Comparison of ENCODE assay signal across 8 cellular contexts in genomic region chrX:55490121-55490520, GRCh38.
DNase-seq lines count a peak whose midpoint lies in the region; ATAC-seq lines count a peak whose summit lies in the region.

No MANE protein-coding gene starts in this region.

- no peaks in the 10 kb centered on the region for H3K36me3 ChIP-seq in subcutaneous abdominal adipose tissue (ENCODE audit: control insufficient read depth in 5 of 5, insufficient read depth in 5 of 5, low read length in 5 of 5)

- H3K9me3 Mint-ChIP-seq in T-helper 1 cell treated with Interleukin-12 subunit alpha and Interleukin-12 subunit beta and Interleukin-4 antibody, amounts not matched to agents 30 μg/mL and 1 μg/mL, for 36 hours, result no peaks in the 10 kb centered on the region
- H3K9me3 Mint-ChIP-seq in activated naive CD8-positive, alpha-beta T cell treated with anti-CD3 and anti-CD28 coated beads, Interleukin-2, amount 50 U/mL, for 24 hours, result no peaks in the 10 kb centered on the region

- no peak overlapping the region for H3K27ac Mint-ChIP-seq in T-helper 1 cell treated with Interleukin-12 subunit alpha and Interleukin-12 subunit beta and Interleukin-4 antibody, amounts not matched to agents 30 μg/mL and 1 μg/mL, for 36 hours
- peak overlapping the region; percentile 85 for H3K27ac Mint-ChIP-seq in activated naive CD8-positive, alpha-beta T cell treated with anti-CD3 and anti-CD28 coated beads, Interleukin-2, amount 50 U/mL, for 24 hours

- H3K4me1 ChIP-seq in subcutaneous abdominal adipose tissue (ENCODE audit: control insufficient read depth in 5 of 5, insufficient read depth in 5 of 5, low read length in 5 of 5), result peaks cover 0 to 11% (median 9%) of the 10 kb centered on the region in 5 donors

- no peaks in the 10 kb centered on the region for H3K36me3 Mint-ChIP-seq in T-helper 1 cell treated with Interleukin-12 subunit alpha and Interleukin-12 subunit beta and Interleukin-4 antibody, amounts not matched to agents 30 μg/mL and 1 μg/mL, for 36 hours (ENCODE audit: low read depth)
- H3K36me3 Mint-ChIP-seq in activated naive CD8-positive, alpha-beta T cell treated with anti-CD3 and anti-CD28 coated beads, Interleukin-2, amount 50 U/mL, for 24 hours (ENCODE audit: low read depth), result no peaks in the 10 kb centered on the region

- peak overlapping the region in 3 of 5 donors; percentile 56 to 78 (median 75) for H3K9ac ChIP-seq in subcutaneous abdominal adipose tissue (ENCODE audit: low read length in 5 of 5)

- peaks cover 0 to 12% (median 3%) of the 10 kb centered on the region in 5 donors for H3K27me3 ChIP-seq in subcutaneous abdominal adipose tissue (ENCODE audit: control insufficient read depth in 5 of 5, insufficient read depth in 4 of 5, low read length in 5 of 5)

- H3K4me1 Mint-ChIP-seq in T-helper 1 cell treated with Interleukin-12 subunit alpha and Interleukin-12 subunit beta and Interleukin-4 antibody, amounts not matched to agents 30 μg/mL and 1 μg/mL, for 36 hours (ENCODE audit: low read depth), result peaks cover 3% of the 10 kb centered on the region
- H3K4me1 Mint-ChIP-seq in activated naive CD8-positive, alpha-beta T cell treated with anti-CD3 and anti-CD28 coated beads, Interleukin-2, amount 50 U/mL, for 24 hours, result peaks cover 14% of the 10 kb centered on the region

- no peaks in the 10 kb centered on the region for H3K27me3 Mint-ChIP-seq in T-helper 1 cell treated with Interleukin-12 subunit alpha and Interleukin-12 subunit beta and Interleukin-4 antibody, amounts not matched to agents 30 μg/mL and 1 μg/mL, for 36 hours (ENCODE audit: low read depth)
- no peaks in the 10 kb centered on the region for H3K27me3 Mint-ChIP-seq in activated naive CD8-positive, alpha-beta T cell treated with anti-CD3 and anti-CD28 coated beads, Interleukin-2, amount 50 U/mL, for 24 hours

- peak overlapping the region; percentile 73 to 91 (median 78) for H3K4me3 ChIP-seq in subcutaneous abdominal adipose tissue (ENCODE audit: low read depth in 1 of 5, low read length in 5 of 5)

- peaks cover 0 to 3% (median 0%) of the 10 kb centered on the region in 5 donors for H3K9me3 ChIP-seq in subcutaneous abdominal adipose tissue (ENCODE audit: control insufficient read depth in 5 of 5, low read length in 5 of 5)

- H3K27ac ChIP-seq in subcutaneous abdominal adipose tissue (ENCODE audit: low read depth, low read length), result peak overlapping the region; percentile 93

- ATAC-seq in activated naive CD8-positive, alpha-beta T cell treated with anti-CD3 and anti-CD28 coated beads, Interleukin-2, amount 50 U/mL, for 24 hours, result no peak
- no peak for ATAC-seq in HG02885 (IDR thresholded peaks at IDR 0.05; ENCODE audit: poor library complexity, unreplicated experiment)

- H3K4me3 Mint-ChIP-seq in T-helper 1 cell treated with Interleukin-12 subunit alpha and Interleukin-12 subunit beta and Interleukin-4 antibody, amounts not matched to agents 30 μg/mL and 1 μg/mL, for 36 hours, result peak overlapping the region; percentile 83
- peak overlapping the region; percentile 86 for H3K4me3 Mint-ChIP-seq in activated naive CD8-positive, alpha-beta T cell treated with anti-CD3 and anti-CD28 coated beads, Interleukin-2, amount 50 U/mL, for 24 hours

- DNase-seq in T-helper 1 cell (no peak), iPS-NIHi11 (ENCODE audit: low spot score) (peak; percentile 1), NCI-H510A (lab: John Stamatoyannopoulos, UW) (no peak)
- no peak for DNase-seq in activated naive CD8-positive, alpha-beta T cell treated with anti-CD3 and anti-CD28 coated beads, Interleukin-2, amount 50 U/mL, for 24 hours
- DNase-seq in stimulated activated CD4-positive, alpha-beta T cell treated with anti-CD3 and anti-CD28 coated beads, Interleukin-2, amount 100 ng/mL, for 24 hours, result no peak
